ENCODE assay signal across 32 cellular contexts in the genomic region with DNA sequence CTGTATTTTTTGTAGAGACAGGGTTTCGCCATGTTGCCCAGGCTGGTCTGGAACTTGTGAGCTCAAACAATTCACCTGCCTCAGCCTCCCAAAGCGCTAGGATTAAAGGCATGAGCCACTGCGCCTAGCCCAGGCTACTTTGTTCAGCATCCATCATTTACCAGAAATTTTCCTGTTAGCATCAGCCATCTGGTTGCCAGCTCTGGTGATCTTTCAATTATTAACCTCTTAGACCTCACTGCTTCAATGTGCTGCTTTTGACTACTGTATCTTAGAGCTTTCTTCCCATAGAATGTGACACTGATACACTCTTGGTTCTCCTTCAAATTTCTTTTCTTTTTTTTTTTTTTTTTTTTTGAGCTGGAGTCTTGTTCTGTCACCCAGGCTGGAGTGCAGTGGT. TPM values are rescaled to one million over a fixed set of nuclear protein-coding genes. Genes with fewer than 3 reads are reported as not detected.
DNase-seq lines count a peak whose midpoint lies in the region; ATAC-seq and TF ChIP-seq lines count a peak whose summit lies in the region.
"Had no signal": no experiment of that assay in that cellular context is flagged by ENCODE, and none has a peak within 500 bp of the region (broad histone marks: within the 10 kb centered on the region; RNA-seq: fewer than 3 reads in every experiment).

No MANE protein-coding gene starts in this region.

- no peak overlapping the region for H3K4me3 Mint-ChIP-seq in CD4-positive, CD25-positive, alpha-beta regulatory T cell
- no peak overlapping the region for H3K4me3 Mint-ChIP-seq in stimulated activated memory B cell treated with anti-CD40 and anti-IgM and Interleukin-4, amounts not matched to agents 10 μg/mL and 1 μg/mL and 100 μg/mL, for 72 hours
- H3K4me3 Mint-ChIP-seq: H9; immature natural killer cell; mesothelial cell of epicardium; natural killer cell treated with Interleukin-12 subunit alpha and Interleukin-12 subunit beta and Interleukin-15 and Interleukin-18, amount 100 ng/mL, for 72 hours had no signal

- no peaks in the 10 kb centered on the region for H3K27me3 ChIP-seq in CD4-positive, CD25-positive, alpha-beta regulatory T cell (ENCODE audit: control insufficient read depth, insufficient read depth, low read length)
- H3K27me3 ChIP-seq: adrenal gland, body of pancreas, MG63, pancreas, upper lobe of right lung had no signal

- CTCF ChIA-PET in HEK293 (lab: Yijun Ruan, JAX): interaction anchor here (0.5 to 2.7 kb wide), 6 partner anchors 63 to 349 kb away, joined by 3 to 25 read pairs (median 4); partner anchors contain the start of gene AAAS
- CTCF ChIA-PET in RWPE1 (lab: Yijun Ruan, JAX): interaction anchor here (0.6 to 1.0 kb wide), 3 partner anchors 24 to 91 kb away, joined by 3 to 8 read pairs (median 4); no protein-coding TSS in a partner anchor

- H3K9me3 ChIP-seq in CD4-positive, CD25-positive, alpha-beta regulatory T cell (ENCODE audit: control insufficient read depth in 2 of 2, low read length in 2 of 2): no peaks in the 10 kb centered on the region
- H3K9me3 ChIP-seq in HEK293 (ENCODE audit: control insufficient read depth, insufficient read depth, low read depth, low read length): no peaks in the 10 kb centered on the region
- H3K9me3 ChIP-seq: adrenal gland, body of pancreas, MG63, pancreas, upper lobe of right lung had no signal

- DNase-seq in CD4-positive, CD25-positive, alpha-beta regulatory T cell: no peak
- DNase-seq in glomerular visceral epithelial cell (ENCODE audit: extremely low spot score) (peak; percentile 49), T-helper 1 cell (no peak), RWPE1 (ENCODE audit: low spot score) (no peak), left lobe of liver (ENCODE audit: low spot score) (no peak)
- DNase-seq: activated gamma-delta T cell treated with Interleukin-2 at 50 U/mL for 16 hours; activated T-cell treated with anti-CD3 and anti-CD28 coated beads, Interleukin-2, amount 50 U/mL, for 24 hours; body of pancreas; DMS53; H9; hypothalamus; immature natural killer cell; KG1; MG63; NCI-H1417; NCI-H2081 treated with DMSO at 0.1 percent for 48 hours; NCI-H226; right cardiac atrium; stimulated activated CD4-positive, alpha-beta T cell treated with anti-CD3 and anti-CD28 coated beads, Interleukin-2, amount 100 ng/mL, for 24 hours; substantia nigra; T-helper 2 cell; upper lobe of right lung had no signal

- peak overlapping the region in 2 of 3 donors; percentile 33 to 69 for H3K27ac Mint-ChIP-seq in CD4-positive, CD25-positive, alpha-beta regulatory T cell
- peak overlapping the region; percentile 84 for H3K27ac Mint-ChIP-seq in stimulated activated memory B cell treated with anti-CD40 and anti-IgM and Interleukin-4, amounts not matched to agents 10 μg/mL and 1 μg/mL and 100 μg/mL, for 72 hours

- H3K36me3 Mint-ChIP-seq in CD4-positive, CD25-positive, alpha-beta regulatory T cell: peaks cover 3% of the 10 kb centered on the region
- H3K36me3 Mint-ChIP-seq in stimulated activated memory B cell treated with anti-CD40 and anti-IgM and Interleukin-4, amounts not matched to agents 10 μg/mL and 1 μg/mL and 100 μg/mL, for 72 hours: peaks cover 8% of the 10 kb centered on the region
- H3K36me3 Mint-ChIP-seq: mesothelial cell of epicardium; natural killer cell treated with Interleukin-12 subunit alpha and Interleukin-12 subunit beta and Interleukin-15 and Interleukin-18, amount 100 ng/mL, for 72 hours had no signal

- POLR2A ChIA-PET in HEK293 (lab: Yijun Ruan, JAX): interaction anchor here (0.6 to 0.7 kb wide), 5 partner anchors 10 to 97 kb away, joined by 3 to 7 read pairs (median 4); partner anchors contain the start of gene AAAS
- POLR2A ChIA-PET in RWPE1 (lab: Yijun Ruan, JAX; ENCODE audit: low non-redundant PET): interaction anchor here (0.6 kb wide), 1 partner anchor 115 kb away, joined by 4 read pairs; no protein-coding TSS in a partner anchor

- TF ChIP-seq CTCF in HEK293 (tag by site-specific recombination; IDR thresholded peaks at IDR 0.05): no peak
- no peak for TF ChIP-seq CTCF in RWPE1 (conservative IDR thresholded peaks at IDR 0.05; ENCODE audit: low read depth)

- no peaks in the 10 kb centered on the region for H3K27me3 Mint-ChIP-seq in CD4-positive, CD25-positive, alpha-beta regulatory T cell
- H3K27me3 Mint-ChIP-seq in stimulated activated memory B cell treated with anti-CD40 and anti-IgM and Interleukin-4, amounts not matched to agents 10 μg/mL and 1 μg/mL and 100 μg/mL, for 72 hours: no peaks in the 10 kb centered on the region
- H3K27me3 Mint-ChIP-seq: activated T-cell treated with anti-CD3 and anti-CD28 coated beads, Interleukin-2, amount 50 U/mL, for 24 hours; natural killer cell treated with Interleukin-12 subunit alpha and Interleukin-12 subunit beta and Interleukin-15 and Interleukin-18, amount 100 ng/mL, for 72 hours had no signal

- peaks cover 15% of the 10 kb centered on the region for H3K4me1 ChIP-seq in CD4-positive, CD25-positive, alpha-beta regulatory T cell (ENCODE audit: control insufficient read depth, insufficient read depth, low read length, poor library complexity, severe bottlenecking)
- H3K4me1 ChIP-seq in HEK293 (ENCODE audit: control insufficient read depth, insufficient read depth, low read length): peaks cover 10% of the 10 kb centered on the region; the same call in 1 of the 2 replicates

- peaks cover 5% of the 10 kb centered on the region for H3K36me3 ChIP-seq in CD4-positive, CD25-positive, alpha-beta regulatory T cell (ENCODE audit: control insufficient read depth, insufficient read depth, low read length)
- H3K36me3 ChIP-seq in HEK293 (ENCODE audit: control insufficient read depth in 2 of 2, insufficient read depth in 1 of 2, low read length in 2 of 2): peaks cover 0 to 10% of the 10 kb centered on the region in 2 experiments; a peak in 1 of 3 replicates
- H3K36me3 ChIP-seq: adrenal gland, MG63 had no signal

- H3K4me3 ChIP-seq in CD4-positive, CD25-positive, alpha-beta regulatory T cell (ENCODE audit: low read depth, low read length): no peak overlapping the region
- no peak overlapping the region for H3K4me3 ChIP-seq in HEK293 (ENCODE audit: low read depth, low read length)
- H3K4me3 ChIP-seq: adrenal gland, body of pancreas, MG63, pancreas, SK-N-MC, upper lobe of right lung had no signal

- H3K4me1 Mint-ChIP-seq in CD4-positive, CD25-positive, alpha-beta regulatory T cell: peaks cover 14 to 39% (median 20%) of the 10 kb centered on the region in 4 donors
- H3K4me1 Mint-ChIP-seq in stimulated activated memory B cell treated with anti-CD40 and anti-IgM and Interleukin-4, amounts not matched to agents 10 μg/mL and 1 μg/mL and 100 μg/mL, for 72 hours: peaks cover 54% of the 10 kb centered on the region

- H3K27ac ChIP-seq in CD4-positive, CD25-positive, alpha-beta regulatory T cell (ENCODE audit: insufficient read depth, low read length, poor library complexity, severe bottlenecking): no peak overlapping the region
- H3K27ac ChIP-seq in HEK293 (ENCODE audit: extremely low read depth, low read depth, low read length) (no peak overlapping the region), RWPE1 (no peak overlapping the region)
- H3K27ac ChIP-seq: adrenal gland, body of pancreas, pancreas, SK-N-MC, upper lobe of right lung had no signal

- no peak for ATAC-seq in CD4-positive, CD25-positive, alpha-beta regulatory T cell (ENCODE audit: low read depth in 2 of 2)
- ATAC-seq in stimulated activated memory B cell treated with anti-CD40 and anti-IgM and Interleukin-4, amounts not matched to agents 10 μg/mL and 1 μg/mL and 100 μg/mL, for 72 hours: no peak
- ATAC-seq in left lobe of liver: no peak
- ATAC-seq: body of pancreas; natural killer cell treated with Interleukin-12 subunit alpha and Interleukin-12 subunit beta and Interleukin-15 and Interleukin-18, amount 100 ng/mL, for 72 hours; right cardiac atrium; upper lobe of right lung had no signal

- H3K9me3 Mint-ChIP-seq in CD4-positive, CD25-positive, alpha-beta regulatory T cell: no peaks in the 10 kb centered on the region
- no peaks in the 10 kb centered on the region for H3K9me3 Mint-ChIP-seq in stimulated activated memory B cell treated with anti-CD40 and anti-IgM and Interleukin-4, amounts not matched to agents 10 μg/mL and 1 μg/mL and 100 μg/mL, for 72 hours
- H3K9me3 Mint-ChIP-seq: activated T-cell treated with anti-CD3 and anti-CD28 coated beads, Interleukin-2, amount 50 U/mL, for 24 hours; H9; immature natural killer cell; mesothelial cell of epicardium; natural killer cell treated with Interleukin-12 subunit alpha and Interleukin-12 subunit beta and Interleukin-15 and Interleukin-18, amount 100 ng/mL, for 72 hours had no signal

TF ChIP-seq in HEK293, 187 proteins besides CTCF, POLR2A, EP300 and RAD21 (continues in another document):
- TF ChIP-seq, protein P1, sequence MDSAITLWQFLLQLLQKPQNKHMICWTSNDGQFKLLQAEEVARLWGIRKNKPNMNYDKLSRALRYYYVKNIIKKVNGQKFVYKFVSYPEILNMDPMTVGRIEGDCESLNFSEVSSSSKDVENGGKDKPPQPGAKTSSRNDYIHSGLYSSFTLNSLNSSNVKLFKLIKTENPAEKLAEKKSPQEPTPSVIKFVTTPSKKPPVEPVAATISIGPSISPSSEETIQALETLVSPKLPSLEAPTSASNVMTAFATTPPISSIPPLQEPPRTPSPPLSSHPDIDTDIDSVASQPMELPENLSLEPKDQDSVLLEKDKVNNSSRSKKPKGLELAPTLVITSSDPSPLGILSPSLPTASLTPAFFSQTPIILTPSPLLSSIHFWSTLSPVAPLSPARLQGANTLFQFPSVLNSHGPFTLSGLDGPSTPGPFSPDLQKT (IDR thresholded peaks at IDR 0.05; ENCODE audit: borderline replicate concordance, low read depth, low read length): no peak
- TF ChIP-seq KLF10 (tag by site-specific recombination; IDR thresholded peaks at IDR 0.05) (no peak), ZNF549 (tag by site-specific recombination; IDR thresholded peaks at IDR 0.05) (no peak), ZNF600 (tag by site-specific recombination; IDR thresholded peaks at IDR 0.05) (0 out of 2 replicates have a peak, but pooled peaks have one; percentile 16), ZNF211 (tag by site-specific recombination; IDR thresholded peaks at IDR 0.05; ENCODE audit: low read depth) (no peak), ZNF791 (tag by site-specific recombination; IDR thresholded peaks at IDR 0.05) (no peak), GLIS2 (tag by site-specific recombination; IDR thresholded peaks at IDR 0.05) (no peak)

RNA-seq across cellular contexts. Expression of gene AMHR2, which starts 5.4 kb away (rescaled TPM):
- not detected for total RNA-seq in CD4-positive, CD25-positive, alpha-beta regulatory T cell
- not detected for polyA plus RNA-seq in CD4-positive, CD25-positive, alpha-beta regulatory T cell
- total RNA-seq in left lobe of liver: 0.78 TPM
- total RNA-seq: activated CD8-positive, alpha-beta memory T cell treated with anti-CD3 and anti-CD28 coated beads for 36 hours; H9; HT1080; natural killer cell treated with Interleukin-12 subunit alpha and Interleukin-12 subunit beta and Interleukin-15 and Interleukin-18, amount 100 ng/mL, for 72 hours; OCI-LY7 had no signal

RNA-seq across cellular contexts. Expression of gene PRR13, which starts 23.3 kb away (rescaled TPM):
- total RNA-seq in CD4-positive, CD25-positive, alpha-beta regulatory T cell: 187 TPM
- 100 to 1,000 TPM; 525 to 639 (median 574) TPM for polyA plus RNA-seq in CD4-positive, CD25-positive, alpha-beta regulatory T cell
- total RNA-seq in left lobe of liver: 69.9 TPM

RNA-seq across cellular contexts. Expression of gene PCBP2, which starts 33.7 kb away (rescaled TPM):
- 931 TPM for total RNA-seq in CD4-positive, CD25-positive, alpha-beta regulatory T cell
- polyA plus RNA-seq in CD4-positive, CD25-positive, alpha-beta regulatory T cell: 100 to 1,000 TPM; 113 to 150 (median 134) TPM
- 338 TPM for total RNA-seq in left lobe of liver

RNA-seq across cellular contexts. Expression of gene SP1, which starts 38.2 kb away (rescaled TPM):
- total RNA-seq in CD4-positive, CD25-positive, alpha-beta regulatory T cell: 79.0 TPM
- 1 to 10 TPM; 8.1 to 9.3 (median 8.2) TPM for polyA plus RNA-seq in CD4-positive, CD25-positive, alpha-beta regulatory T cell
- 24.5 TPM for total RNA-seq in left lobe of liver
